8 cellular contexts compared by ENCODE assay signal in the genomic region with DNA sequence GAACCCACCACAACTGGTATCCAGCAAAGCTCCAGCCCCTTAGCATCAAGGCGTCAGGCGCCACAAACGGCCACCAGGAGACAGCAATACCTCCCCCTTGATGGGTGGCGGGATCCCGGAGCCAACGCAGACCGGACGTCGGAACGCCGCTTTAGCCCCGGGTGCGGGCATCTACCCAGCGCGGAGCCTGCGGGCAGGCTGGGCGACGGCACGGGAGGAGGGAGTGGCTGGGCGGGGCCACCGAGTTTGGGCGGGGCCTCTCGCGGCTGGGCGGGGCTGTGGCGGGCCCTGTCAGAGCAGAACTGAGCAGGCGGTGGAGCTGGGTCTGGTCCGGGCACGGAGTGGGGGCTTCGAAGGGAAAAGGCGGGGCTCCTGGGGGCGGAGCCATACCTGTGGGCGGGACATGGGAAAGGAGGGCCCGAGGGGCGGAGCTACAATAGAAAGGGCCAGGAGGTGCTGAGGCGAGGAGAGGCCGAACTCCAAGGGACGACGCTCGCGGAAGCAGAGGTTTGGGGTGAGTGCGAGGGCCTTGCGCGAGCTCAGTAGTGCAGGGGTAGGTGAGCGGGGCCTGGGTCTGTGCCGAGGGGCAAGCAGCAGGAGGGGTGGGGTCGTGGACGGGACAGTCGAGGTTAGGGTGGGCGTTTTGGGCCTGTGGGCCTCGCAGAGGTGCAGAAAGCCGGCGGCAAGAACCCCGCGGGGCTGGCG. TPM values are rescaled to one million over a fixed set of nuclear protein-coding genes. Genes with fewer than 3 reads are reported as not detected.
DNase-seq lines count a peak whose midpoint lies in the region; ATAC-seq, FAIRE-seq and TF ChIP-seq lines count a peak whose summit lies in the region.

No MANE protein-coding gene starts in this region.

- FAIRE-seq in A549 (lab: Jason Lieb, UNC), result no peak

- TF ChIP-seq RAD21 in A549 (conservative IDR thresholded peaks at IDR 0.05 in 1 of 2, IDR thresholded peaks at IDR 0.05 in 1 of 2), result no peak

- POLR2A ChIA-PET in A549 (lab: Yijun Ruan, JAX), result interaction anchor here (0.6 to 3.6 kb wide), 9 partner anchors 9 to 383 kb away, joined by 3 to 23 read pairs (median 3); a partner anchor contains a TSS
- POLR2A ChIA-PET in activated CD4-positive, alpha-beta T cell treated with anti-CD3 and anti-CD28 coated beads for 36 hours (lab: Charles Lee), result interaction anchor here (0.9 to 1.8 kb wide), 4 partner anchors 15 to 219 kb away, joined by 4 to 6 read pairs (median 5); a partner anchor contains a TSS

- peak overlapping the region; percentile 74 to 91 for H3K27ac ChIP-seq in A549

- TF ChIP-seq CTCF in A549 (IDR thresholded peaks at IDR 0.05), result no peak

- no peaks in the 10 kb centered on the region for H3K36me3 Mint-ChIP-seq in activated CD4-positive, alpha-beta T cell treated with anti-CD3 and anti-CD28 coated beads for 36 hours (ENCODE audit: low read depth)

- peak overlapping the region; percentile 68 for H3K4me3 Mint-ChIP-seq in activated CD4-positive, alpha-beta T cell treated with anti-CD3 and anti-CD28 coated beads for 36 hours

- WGBS in A549 (ENCODE audit: missing lambda C conversion rate), result 2% methylated on average over 22 of the region's 56 CpGs

- H3K4me2 ChIP-seq in A549, result peak overlapping the region; percentile 85

- H3K4me1 ChIP-seq in A549, result peaks cover 12% of the 10 kb centered on the region; the same call in 2 of the 3 replicates

- TF ChIP-seq EP300 in A549 (IDR thresholded peaks at IDR 0.05), result no peak

- TF ChIP-seq POLR2A in A549 (IDR thresholded peaks at IDR 0.05; ENCODE audit: low read length), result no peak; the same call in 1 of the 2 replicates

- H3K9me3 Mint-ChIP-seq in activated CD4-positive, alpha-beta T cell treated with anti-CD3 and anti-CD28 coated beads for 36 hours (ENCODE audit: low read depth), result no peaks in the 10 kb centered on the region

- peak; percentile 56 to 91 for ATAC-seq in A549
- ATAC-seq in GM18867 (IDR thresholded peaks at IDR 0.05; ENCODE audit: unreplicated experiment), result peak; percentile 58
- peak; percentile 47 for ATAC-seq in HG03097 (IDR thresholded peaks at IDR 0.05; ENCODE audit: low FRiP score, unreplicated experiment)
- ATAC-seq in activated CD4-positive, alpha-beta T cell treated with anti-CD3 and anti-CD28 coated beads for 36 hours, result peak; percentile 79

- peaks cover 24% of the 10 kb centered on the region for H3K4me1 Mint-ChIP-seq in activated CD4-positive, alpha-beta T cell treated with anti-CD3 and anti-CD28 coated beads for 36 hours

- intact Hi-C loops in activated CD4-positive, alpha-beta T cell treated with anti-CD3 and anti-CD28 coated beads for 36 hours (cut with DNase I, micrococcal nuclease), result loop anchor here (1.0 to 10.0 kb wide), 16 partner anchors 21 to 903 kb away; a partner anchor contains a TSS

- peak overlapping the region; percentile 93 for H3K4me3 ChIP-seq in A549

- no peaks in the 10 kb centered on the region for H3K9me3 ChIP-seq in A549

- H3K27ac Mint-ChIP-seq in activated CD4-positive, alpha-beta T cell treated with anti-CD3 and anti-CD28 coated beads for 36 hours, result peak overlapping the region; percentile 16

- peaks cover 15% of the 10 kb centered on the region for H3K27me3 Mint-ChIP-seq in activated CD4-positive, alpha-beta T cell treated with anti-CD3 and anti-CD28 coated beads for 36 hours

- CTCF ChIA-PET in A549 (lab: Yijun Ruan, JAX), result interaction anchor here (0.8 to 3.2 kb wide), 10 partner anchors 9 to 175 kb away, joined by 3 to 11 read pairs (median 4); a partner anchor contains a TSS
- CTCF ChIA-PET in activated CD4-positive, alpha-beta T cell treated with anti-CD3 and anti-CD28 coated beads for 36 hours (lab: Charles Lee), result interaction anchor here (0.5 to 2.5 kb wide), 6 partner anchors 8 to 691 kb away, joined by 3 to 9 read pairs (median 4); no protein-coding TSS in a partner anchor

- DNase-seq in A549 (ENCODE audit: low read depth in 1 of 2, low spot score in 1 of 2) (peak; percentile 91 to 93), NCI-H2227 treated with DMSO at 0.1 percent for 48 hours (lab: John Stamatoyannopoulos, UW) (peak; percentile 80), cerebellum (ENCODE audit: low spot score) (peak; percentile 98), kidney glomerular epithelial cell (lab: John Stamatoyannopoulos, UW) (peak; percentile 48)
- DNase-seq in activated CD4-positive, alpha-beta T cell treated with anti-CD3 and anti-CD28 coated beads for 36 hours, result peak; percentile 93
- DNase-seq in stimulated activated CD4-positive, alpha-beta T cell treated with anti-CD3 and anti-CD28 coated beads, Interleukin-15, amount 100 ng/mL, for 1 hour (ENCODE audit: low read depth in 1 of 2, low spot score in 1 of 2), result peak; percentile 73 to 84

TF ChIP-seq in A549, 52 proteins besides CTCF, POLR2A, EP300 and RAD21:
- TF ChIP-seq HOXB13 (CRISPR knock-in tag; IDR thresholded peaks at IDR 0.05; ENCODE audit: low read depth) (no peak), RCOR1 (IDR thresholded peaks at IDR 0.05; ENCODE audit: low read depth, low read length) (no peak), ZFP36 (IDR thresholded peaks at IDR 0.05; ENCODE audit: borderline replicate concordance, partially characterized antibody) (no peak), NPAS2 (CRISPR knock-in tag; IDR thresholded peaks at IDR 0.05; ENCODE audit: borderline replicate concordance) (no peak), RFX5 (IDR thresholded peaks at IDR 0.05) (no peak), CHD2 (IDR thresholded peaks at IDR 0.05; ENCODE audit: low read length, partially characterized antibody) (no peak), HOXB5 (CRISPR knock-in tag; IDR thresholded peaks at IDR 0.05) (no peak), ZSCAN20 (CRISPR knock-in tag; IDR thresholded peaks at IDR 0.05) (no peak), FOSL2 (IDR thresholded peaks at IDR 0.05) (no peak), FOSL2 (CRISPR knock-in tag; IDR thresholded peaks at IDR 0.05) (no peak), PHF8 (IDR thresholded peaks at IDR 0.05; ENCODE audit: borderline replicate concordance, low read depth) (peak; percentile 65), POLR2AphosphoS2 (conservative IDR thresholded peaks at IDR 0.05; ENCODE audit: low read length) (no peak), FOSB (CRISPR knock-in tag; IDR thresholded peaks at IDR 0.05) (no peak), EHF (CRISPR knock-in tag; IDR thresholded peaks at IDR 0.05) (no peak), CBX2 (IDR thresholded peaks at IDR 0.05; ENCODE audit: borderline replicate concordance, low read depth) (no peak), HEYL (CRISPR knock-in tag; IDR thresholded peaks at IDR 0.05) (no peak), GATA3 (IDR thresholded peaks at IDR 0.05; ENCODE audit: borderline replicate concordance) (no peak)
- TF ChIP-seq, protein P1, sequence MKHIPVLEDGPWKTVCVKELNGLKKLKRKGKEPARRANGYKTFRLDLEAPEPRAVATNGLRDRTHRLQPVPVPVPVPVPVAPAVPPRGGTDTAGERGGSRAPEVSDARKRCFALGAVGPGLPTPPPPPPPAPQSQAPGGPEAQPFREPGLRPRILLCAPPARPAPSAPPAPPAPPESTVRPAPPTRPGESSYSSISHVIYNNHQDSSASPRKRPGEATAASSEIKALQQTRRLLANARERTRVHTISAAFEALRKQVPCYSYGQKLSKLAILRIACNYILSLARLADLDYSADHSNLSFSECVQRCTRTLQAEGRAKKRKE (CRISPR knock-in tag; IDR thresholded peaks at IDR 0.05; ENCODE audit: low read depth), result peak; percentile 54; the same call in 1 of the 2 replicates
- TF ChIP-seq, protein P2, sequence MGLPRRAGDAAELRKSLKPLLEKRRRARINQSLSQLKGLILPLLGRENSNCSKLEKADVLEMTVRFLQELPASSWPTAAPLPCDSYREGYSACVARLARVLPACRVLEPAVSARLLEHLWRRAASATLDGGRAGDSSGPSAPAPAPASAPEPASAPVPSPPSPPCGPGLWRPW (IDR thresholded peaks at IDR 0.05), result no peak
- TF ChIP-seq, protein P3, sequence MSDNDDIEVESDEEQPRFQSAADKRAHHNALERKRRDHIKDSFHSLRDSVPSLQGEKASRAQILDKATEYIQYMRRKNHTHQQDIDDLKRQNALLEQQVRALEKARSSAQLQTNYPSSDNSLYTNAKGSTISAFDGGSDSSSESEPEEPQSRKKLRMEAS (IDR thresholded peaks at IDR 0.05), result peak; percentile 76
- TF ChIP-seq, protein P4, sequence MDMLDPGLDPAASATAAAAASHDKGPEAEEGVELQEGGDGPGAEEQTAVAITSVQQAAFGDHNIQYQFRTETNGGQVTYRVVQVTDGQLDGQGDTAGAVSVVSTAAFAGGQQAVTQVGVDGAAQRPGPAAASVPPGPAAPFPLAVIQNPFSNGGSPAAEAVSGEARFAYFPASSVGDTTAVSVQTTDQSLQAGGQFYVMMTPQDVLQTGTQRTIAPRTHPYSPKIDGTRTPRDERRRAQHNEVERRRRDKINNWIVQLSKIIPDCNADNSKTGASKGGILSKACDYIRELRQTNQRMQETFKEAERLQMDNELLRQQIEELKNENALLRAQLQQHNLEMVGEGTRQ (IDR thresholded peaks at IDR 0.05), result no peak
- TF ChIP-seq, protein P5, sequence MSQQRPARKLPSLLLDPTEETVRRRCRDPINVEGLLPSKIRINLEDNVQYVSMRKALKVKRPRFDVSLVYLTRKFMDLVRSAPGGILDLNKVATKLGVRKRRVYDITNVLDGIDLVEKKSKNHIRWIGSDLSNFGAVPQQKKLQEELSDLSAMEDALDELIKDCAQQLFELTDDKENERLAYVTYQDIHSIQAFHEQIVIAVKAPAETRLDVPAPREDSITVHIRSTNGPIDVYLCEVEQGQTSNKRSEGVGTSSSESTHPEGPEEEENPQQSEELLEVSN (IDR thresholded peaks at IDR 0.05; ENCODE audit: borderline replicate concordance, low read depth), result peak; percentile 92
- TF ChIP-seq, protein P6, sequence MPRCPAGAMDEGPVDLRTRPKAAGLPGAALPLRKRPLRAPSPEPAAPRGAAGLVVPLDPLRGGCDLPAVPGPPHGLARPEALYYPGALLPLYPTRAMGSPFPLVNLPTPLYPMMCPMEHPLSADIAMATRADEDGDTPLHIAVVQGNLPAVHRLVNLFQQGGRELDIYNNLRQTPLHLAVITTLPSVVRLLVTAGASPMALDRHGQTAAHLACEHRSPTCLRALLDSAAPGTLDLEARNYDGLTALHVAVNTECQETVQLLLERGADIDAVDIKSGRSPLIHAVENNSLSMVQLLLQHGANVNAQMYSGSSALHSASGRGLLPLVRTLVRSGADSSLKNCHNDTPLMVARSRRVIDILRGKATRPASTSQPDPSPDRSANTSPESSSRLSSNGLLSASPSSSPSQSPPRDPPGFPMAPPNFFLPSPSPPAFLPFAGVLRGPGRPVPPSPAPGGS (IDR thresholded peaks at IDR 0.05), result no peak

RNA-seq across cellular contexts. Expression of a gene that starts 40.2 kb away (rescaled TPM):
- 5.1 and 6.0 TPM in 2 replicates for polyA plus RNA-seq in A549 (2011; rRNA removed)
- polyA plus RNA-seq in A549 (2012; cell fraction: cytosol; rRNA removed), result 2.8 and 2.9 TPM in 2 replicates
- 6.5 and 12.9 TPM in 2 replicates for polyA plus RNA-seq in A549 (2012; cell fraction: nucleus; rRNA removed)
- 2.9 to 3.4 TPM (median 3.0 TPM) in 3 replicates for polyA plus RNA-seq in A549 (2017; fragmentation: RNase III; extraction: RNeasy Plus Mini Kit Qiagen cat#74134 plus additional on column Dnase treatment)
- 9.4 and 9.9 TPM in 2 replicates for polyA minus RNA-seq in A549 (2011; rRNA and poly(A)+ RNA removed)
- 1 to 10 TPM; 2.5 to 3.4 TPM for total RNA-seq in activated CD4-positive, alpha-beta T cell treated with anti-CD3 and anti-CD28 coated beads for 36 hours
- 87.7 TPM for total RNA-seq in cerebellum

Comparison
In these comparisons a context has a peak if more than half of its experiments do, and no peak if none do; other contexts are left out.
1. Peak in every context shown above with its lines: DNase-seq, ATAC-seq, H3K4me3 ChIP-seq and H3K27ac ChIP-seq.
2. DNase-seq: peak in every context shown above with its lines; median percentile 98 in cerebellum; 93 in activated CD4-positive, alpha-beta T cell treated with anti-CD3 and anti-CD28 coated beads for 36 hours; 92 in A549; 80 in NCI-H2227 treated with DMSO at 0.1 percent for 48 hours; 78 in stimulated activated CD4-positive, alpha-beta T cell treated with anti-CD3 and anti-CD28 coated beads, Interleukin-15, amount 100 ng/mL, for 1 hour; 48 in kidney glomerular epithelial cell.
3. RNA of a gene that starts 40.2 kb away (total RNA-seq): 87.7 TPM in cerebellum (single experiment); 2.5 to 3.4 TPM in activated CD4-positive, alpha-beta T cell treated with anti-CD3 and anti-CD28 coated beads for 36 hours; every median in the first group is over 10 times any median in the second.